ENCODE assay signal across 17 cellular contexts in genomic region chr17:33210240-33210639, GRCh38.
A peak's percentile ranks its signal among the peaks of the same experiment; 100 is the strongest.
DNase-seq lines count a peak whose midpoint lies in the region; ATAC-seq and TF ChIP-seq lines count a peak whose summit lies in the region.
"Had no signal": no experiment of that assay in that cellular context is flagged by ENCODE, and none has a peak within 500 bp of the region (broad histone marks: within the 10 kb centered on the region; RNA-seq: fewer than 3 reads in every experiment).

No MANE protein-coding gene starts in this region.

- no peaks in the 10 kb centered on the region for H4K20me1 ChIP-seq in hepatocyte (ENCODE audit: insufficient read depth, poor library complexity, severe bottlenecking)

- 79% methylated on average over 2 of the region's 2 CpGs for WGBS in hepatocyte (ENCODE audit: low lambda C conversion rate, missing lambda C conversion rate)

- H3K4me1 ChIP-seq in hepatocyte (ENCODE audit: insufficient read depth), result no peaks in the 10 kb centered on the region
- H3K4me1 ChIP-seq: BE2C had no signal

- H3K9me2 ChIP-seq in hepatocyte (replicated peaks; ENCODE audit: insufficient read depth), result no peaks in the 10 kb centered on the region

- H3K27me3 ChIP-seq in hepatocyte, result no peaks in the 10 kb centered on the region

- H3K36me3 ChIP-seq in hepatocyte (replicated peaks; ENCODE audit: insufficient read depth, low read depth), result no peaks in the 10 kb centered on the region
- H3K36me3 ChIP-seq: BE2C had no signal

- H3K4me3 ChIP-seq in hepatocyte, result no peak overlapping the region
- H3K4me3 ChIP-seq: GM23338 had no signal

- no peak for ATAC-seq in HG03342 (IDR thresholded peaks at IDR 0.05; ENCODE audit: unreplicated experiment)
- ATAC-seq: GM23338, HCT116 had no signal

- DNase-seq in NCI-H524 treated with DMSO at 0.1 percent for 48 hours (lab: John Stamatoyannopoulos, UW), result peak; percentile 44
- peak; percentile 1 for DNase-seq in NCI-H82 treated with DMSO at 0.1 percent for 48 hours (lab: John Stamatoyannopoulos, UW; ENCODE audit: unreplicated experiment)
- peak; percentile 9 for DNase-seq in mesenteric fat pad (ENCODE audit: low spot score)
- DNase-seq in cerebellar nuclear complex (lab: John Stamatoyannopoulos, UW), result no peak
- no peak for DNase-seq in hepatocyte (ENCODE audit: low spot score)
- DNase-seq: BE2C; C1 segment of cervical spinal cord; CD4-positive, CD25-positive, alpha-beta regulatory T cell; CD8-positive, alpha-beta memory T cell; COR-L47; DMS153; DMS79; GDM1; HFFc6 had no signal

- no peak overlapping the region for H3K27ac ChIP-seq in hepatocyte

- no peak for TF ChIP-seq CTCF in hepatocyte (IDR thresholded peaks at IDR 0.05; ENCODE audit: poor library complexity)

- H3K4me2 ChIP-seq in hepatocyte, result no peak overlapping the region
- H3K4me2 ChIP-seq: GM23338 had no signal

- H2AFZ ChIP-seq in hepatocyte, result no peak overlapping the region
- H2AFZ ChIP-seq: GM23338 had no signal

- H3K9me3 ChIP-seq in hepatocyte (ENCODE audit: low read depth), result no peaks in the 10 kb centered on the region
- H3K9me3 ChIP-seq: BE2C had no signal

- no peaks in the 10 kb centered on the region for H3K79me2 ChIP-seq in hepatocyte

Comparison
In these comparisons a context has a peak if more than half of its experiments do, and no peak if none do; other contexts are left out.
1. DNase-seq: peak in NCI-H524 treated with DMSO at 0.1 percent for 48 hours (single experiment), NCI-H82 treated with DMSO at 0.1 percent for 48 hours (single experiment) and mesenteric fat pad (single experiment); none in cerebellar nuclear complex (0 of 2) and hepatocyte (single experiment).